Comparison of ENCODE assay signal across 1 cellular context in genomic region chr1:154141240-154141639, GRCh38.
A peak's percentile ranks its signal among the peaks of the same experiment; 100 is the strongest.
TF ChIP-seq lines count a peak whose summit lies in the region.

No MANE protein-coding gene starts in this region.

TF ChIP-seq in SK-N-SH, 30 proteins besides CTCF, POLR2A, EP300 and RAD21 (continued from another document):
- TF ChIP-seq PBX3 (IDR thresholded peaks at IDR 0.05) (peak; percentile 67), GATA2 (CRISPR knock-in tag; IDR thresholded peaks at IDR 0.05) (no peak), NFIC (IDR thresholded peaks at IDR 0.05; ENCODE audit: borderline replicate concordance) (peak; percentile 45; the same call in 1 of the 2 replicates), REST (IDR thresholded peaks at IDR 0.05; ENCODE audit: low read depth, low read length) (no peak)
